ENCODE assay signal across 9 cellular contexts in the genomic region with DNA sequence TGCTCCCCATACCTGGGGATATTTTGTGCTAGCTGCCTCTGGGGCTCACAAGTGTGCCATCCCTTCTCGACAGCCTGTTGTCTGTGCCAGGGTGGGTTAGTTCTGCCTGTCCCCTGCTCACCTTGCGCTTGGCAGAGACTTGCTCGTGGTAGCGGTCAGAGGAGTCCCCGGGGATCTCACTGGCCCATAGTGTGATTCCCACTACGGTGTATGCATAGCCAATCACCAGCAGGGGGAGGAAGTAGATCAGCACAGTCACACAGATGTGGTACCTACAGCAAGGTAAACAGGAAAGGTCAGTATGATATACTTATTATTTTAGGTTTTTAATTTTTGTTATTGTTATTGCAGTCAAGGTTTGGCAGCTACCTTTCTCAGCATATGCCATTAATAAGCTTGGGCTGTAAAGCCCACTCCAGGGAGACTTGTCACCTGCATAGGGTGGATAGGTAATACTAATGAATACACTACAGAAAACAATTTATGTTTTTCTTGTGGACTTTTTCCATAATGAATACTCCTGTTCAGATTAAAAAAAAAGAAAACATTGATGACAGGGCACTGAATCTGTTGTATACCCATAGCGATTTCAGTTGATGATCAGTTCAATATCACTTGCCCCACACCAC.
DNase-seq lines count a peak whose midpoint lies in the region; ATAC-seq and TF ChIP-seq lines count a peak whose summit lies in the region.
"Had no signal": no experiment of that assay in that cellular context is flagged by ENCODE, and none has a peak within 500 bp of the region (broad histone marks: within the 10 kb centered on the region; RNA-seq: fewer than 3 reads in every experiment).

No MANE protein-coding gene starts in this region.

- H3K27me3 Mint-ChIP-seq in type B pancreatic cell: peaks cover 13% of the 10 kb centered on the region
- H3K27me3 Mint-ChIP-seq: stimulated activated naive CD8-positive, alpha-beta T cell treated with anti-CD3 and anti-CD28 coated beads, Interleukin-15, Interleukin-2, amounts not matched to agents 100 ng/mL and 50 ng/mL, for 24 hours had no signal

- DNase-seq in activated naive CD4-positive, alpha-beta T cell treated with anti-CD3 and anti-CD28 coated beads, Interleukin-2, amount 50 U/mL, for 72 hours (ENCODE audit: low spot score in 2 of 2): peak in 1 of 2 donors; percentile 11
- no peak for DNase-seq in activated naive CD4-positive, alpha-beta T cell treated with Interleukin-2 at 50 U/mL for 16 hours
- DNase-seq in HuH-7 (ENCODE audit: low spot score) (peak; percentile 54), SHP77 treated with DMSO at 0.1 percent for 48 hours (lab: John Stamatoyannopoulos, UW) (peak; percentile 70), glomerular visceral epithelial cell (ENCODE audit: extremely low spot score) (peak; percentile 12), type B pancreatic cell (ENCODE audit: extremely low spot score, unreplicated experiment) (no peak)

- peak; percentile 78 for TF ChIP-seq CTCF in type B pancreatic cell (conservative IDR thresholded peaks at IDR 0.05)

- no peak overlapping the region for H3K27ac Mint-ChIP-seq in activated naive CD4-positive, alpha-beta T cell treated with anti-CD3 and anti-CD28 coated beads, Interleukin-2, amount 50 U/mL, for 72 hours
- H3K27ac Mint-ChIP-seq in type B pancreatic cell: no peak overlapping the region
- H3K27ac Mint-ChIP-seq: stimulated activated naive CD8-positive, alpha-beta T cell treated with anti-CD3 and anti-CD28 coated beads, Interleukin-15, Interleukin-2, amounts not matched to agents 100 ng/mL and 50 ng/mL, for 24 hours had no signal

- no peak overlapping the region for H3K4me3 Mint-ChIP-seq in type B pancreatic cell
- H3K4me3 Mint-ChIP-seq: stimulated activated naive CD8-positive, alpha-beta T cell treated with anti-CD3 and anti-CD28 coated beads, Interleukin-15, Interleukin-2, amounts not matched to agents 100 ng/mL and 50 ng/mL, for 24 hours had no signal

- peak; percentile 29 to 56 for ATAC-seq in activated naive CD4-positive, alpha-beta T cell treated with anti-CD3 and anti-CD28 coated beads, Interleukin-2, amount 50 U/mL, for 72 hours
- ATAC-seq in GM21576 (IDR thresholded peaks at IDR 0.05; ENCODE audit: unreplicated experiment): peak; percentile 81
- ATAC-seq in activated CD4-positive, CD25-positive, alpha-beta regulatory T cell treated with anti-CD3 and anti-CD28 coated beads, Interleukin-2, amount 50 U/mL, for 24 hours: no peak

- H3K9me3 Mint-ChIP-seq in activated naive CD4-positive, alpha-beta T cell treated with anti-CD3 and anti-CD28 coated beads, Interleukin-2, amount 50 U/mL, for 72 hours: no peaks in the 10 kb centered on the region
- H3K9me3 Mint-ChIP-seq in type B pancreatic cell: no peaks in the 10 kb centered on the region
- H3K9me3 Mint-ChIP-seq: stimulated activated naive CD8-positive, alpha-beta T cell treated with anti-CD3 and anti-CD28 coated beads, Interleukin-15, Interleukin-2, amounts not matched to agents 100 ng/mL and 50 ng/mL, for 24 hours had no signal

- H3K4me1 Mint-ChIP-seq in type B pancreatic cell (ENCODE audit: unreplicated experiment): no peaks in the 10 kb centered on the region

- no peaks in the 10 kb centered on the region for H3K36me3 Mint-ChIP-seq in activated naive CD4-positive, alpha-beta T cell treated with anti-CD3 and anti-CD28 coated beads, Interleukin-2, amount 50 U/mL, for 72 hours
- no peaks in the 10 kb centered on the region for H3K36me3 Mint-ChIP-seq in type B pancreatic cell

Comparison
In these comparisons a context has a peak if more than half of its experiments do, and no peak if none do; other contexts are left out.
1. ATAC-seq: peak in activated naive CD4-positive, alpha-beta T cell treated with anti-CD3 and anti-CD28 coated beads, Interleukin-2, amount 50 U/mL, for 72 hours (2 of 2) and GM21576 (single experiment); none in activated CD4-positive, CD25-positive, alpha-beta regulatory T cell treated with anti-CD3 and anti-CD28 coated beads, Interleukin-2, amount 50 U/mL, for 24 hours (0 of 2).
2. DNase-seq: peak in HuH-7 (single experiment), SHP77 treated with DMSO at 0.1 percent for 48 hours (single experiment) and glomerular visceral epithelial cell (single experiment); none in activated naive CD4-positive, alpha-beta T cell treated with Interleukin-2 at 50 U/mL for 16 hours (single experiment) and type B pancreatic cell (single experiment).